Comparison of ENCODE assay signal across 21 cellular contexts in genomic region chr9:76690575-76691370, GRCh38.
DNase-seq lines count a peak whose midpoint lies in the region; TF ChIP-seq lines count a peak whose summit lies in the region.
"Had no signal": no experiment of that assay in that cellular context is flagged by ENCODE, and none has a peak within 500 bp of the region (broad histone marks: within the 10 kb centered on the region; RNA-seq: fewer than 3 reads in every experiment).

No MANE protein-coding gene starts in this region.

- H3K4me3 Mint-ChIP-seq in brain, result peak overlapping the region; percentile 85 to 93 (median 91)
- H3K4me3 Mint-ChIP-seq: memory B cell had no signal

- DNase-seq in DMS53 (lab: John Stamatoyannopoulos, UW) (peak; percentile 16), DMS53 treated with DMSO at 0.1 percent for 48 hours (lab: John Stamatoyannopoulos, UW; ENCODE audit: unreplicated experiment) (no peak), HCEC 1CT (peak; percentile 5), mesenchymal stem cell (peak; percentile 30), HPDE6-E6E7 (ENCODE audit: extremely low spot score) (no peak), NCI-H2171 treated with DMSO at 0.1 percent for 48 hours (lab: John Stamatoyannopoulos, UW) (no peak)
- DNase-seq in activated effector memory CD4-positive, alpha-beta T cell treated with Interleukin-2 at 50 U/mL for 16 hours, result no peak
- DNase-seq: activated CD4-positive, CD25-positive, alpha-beta regulatory T cell; DMS 273 treated with DMSO at 0.1 percent for 48 hours; gastrocnemius medialis; NCI-H2107; stimulated activated CD4-positive, alpha-beta T cell treated with anti-CD3 and anti-CD28 coated beads, Interleukin-15, amount 100 ng/mL, for 24 hours; stimulated activated naive CD4-positive, alpha-beta T cell treated with Interleukin-2 at 50 U/mL for 16 hours had no signal

- WGBS in mesenchymal stem cell, result 90% methylated on average over 5 of the region's 6 CpGs

- H2BK12ac ChIP-seq in mesenchymal stem cell (ENCODE audit: low read length in 2 of 2), result no peak overlapping the region

- H2BK120ac ChIP-seq in mesenchymal stem cell (ENCODE audit: low read depth, low read length), result no peak overlapping the region

- no peaks in the 10 kb centered on the region for H3K9me3 Mint-ChIP-seq in brain
- H3K9me3 Mint-ChIP-seq: activated naive CD4-positive, alpha-beta T cell treated with anti-CD3 and anti-CD28 coated beads for 36 hours; CD4-positive, CD25-positive, alpha-beta regulatory T cell; IgD-negative memory B cell had no signal

- peaks cover 13% of the 10 kb centered on the region for H3K36me3 Mint-ChIP-seq in brain
- H3K36me3 Mint-ChIP-seq: CD4-positive, CD25-positive, alpha-beta regulatory T cell; IgD-negative memory B cell; memory B cell had no signal

- H3K36me3 ChIP-seq in mesenchymal stem cell (ENCODE audit: control insufficient read depth in 1 of 2, insufficient read depth in 2 of 2, low read depth in 1 of 2, low read length in 2 of 2), result no peaks in the 10 kb centered on the region
- H3K36me3 ChIP-seq: gastrocnemius medialis, thoracic aorta, vagina had no signal

- peaks cover 8% of the 10 kb centered on the region for H3K27me3 Mint-ChIP-seq in brain

- no peak overlapping the region for H4K91ac ChIP-seq in mesenchymal stem cell (ENCODE audit: low read length)

- no peak overlapping the region for H2AFZ ChIP-seq in mesenchymal stem cell (ENCODE audit: low read depth, low read length)

- peak overlapping the region; percentile 15 to 90 (median 64) for H3K27ac Mint-ChIP-seq in brain
- H3K27ac Mint-ChIP-seq: activated naive CD4-positive, alpha-beta T cell treated with anti-CD3 and anti-CD28 coated beads for 36 hours; IgD-negative memory B cell; memory B cell had no signal

- no peak overlapping the region for H3K4me3 ChIP-seq in mesenchymal stem cell (ENCODE audit: insufficient read depth in 1 of 2, low read depth in 1 of 2, low read length in 2 of 2)
- H3K4me3 ChIP-seq: gastrocnemius medialis had no signal

- no peak overlapping the region for H2BK5ac ChIP-seq in mesenchymal stem cell (ENCODE audit: low read depth, low read length, poor library complexity, severe bottlenecking)

- H3K9ac ChIP-seq in mesenchymal stem cell (ENCODE audit: low read length), result peak overlapping the region; percentile 82

- H3K4me1 Mint-ChIP-seq in brain, result peaks cover 53% of the 10 kb centered on the region

- H3K14ac ChIP-seq in mesenchymal stem cell (ENCODE audit: low read length in 2 of 2), result no peak overlapping the region

- no peak overlapping the region for H3K23ac ChIP-seq in mesenchymal stem cell (ENCODE audit: low read length in 2 of 2)

- no peaks in the 10 kb centered on the region for H3K79me1 ChIP-seq in mesenchymal stem cell (replicated peaks; ENCODE audit: low read length, poor library complexity, severe bottlenecking)

- H3K27me3 ChIP-seq in mesenchymal stem cell (ENCODE audit: control insufficient read depth in 1 of 2, insufficient read depth in 1 of 2, low read length in 2 of 2), result no peaks in the 10 kb centered on the region
- H3K27me3 ChIP-seq: vagina had no signal

- peaks cover 1% of the 10 kb centered on the region for H3K4me1 ChIP-seq in mesenchymal stem cell (ENCODE audit: control insufficient read depth, insufficient read depth, low read depth, low read length)
- H3K4me1 ChIP-seq: gastrocnemius medialis, vagina had no signal

- no peak overlapping the region for H2AK5ac ChIP-seq in mesenchymal stem cell (ENCODE audit: low read length, severe bottlenecking)

- no peak for TF ChIP-seq CTCF in brain (conservative IDR thresholded peaks at IDR 0.05)

- no peak overlapping the region for H3K27ac ChIP-seq in mesenchymal stem cell (ENCODE audit: low read length, poor library complexity, severe bottlenecking)
- H3K27ac ChIP-seq: 22Rv1, gastrocnemius medialis, vagina had no signal

- H2BK15ac ChIP-seq in mesenchymal stem cell (ENCODE audit: low read depth, poor library complexity, severe bottlenecking), result no peak overlapping the region

- H3K4me2 ChIP-seq in mesenchymal stem cell (ENCODE audit: low read length, poor library complexity, severe bottlenecking), result no peak overlapping the region

- no peak overlapping the region for H3K4ac ChIP-seq in mesenchymal stem cell (ENCODE audit: low read depth in 1 of 2, low read length in 2 of 2)

- H3K9me3 ChIP-seq in mesenchymal stem cell (ENCODE audit: control insufficient read depth, low read length), result no peaks in the 10 kb centered on the region
- H3K9me3 ChIP-seq: gastrocnemius medialis, thoracic aorta, vagina had no signal

- H3K18ac ChIP-seq in mesenchymal stem cell (ENCODE audit: low read depth in 1 of 2, low read length in 2 of 2), result no peak overlapping the region

- H4K8ac ChIP-seq in mesenchymal stem cell (ENCODE audit: low read length), result no peak overlapping the region

Comparison
In these comparisons a context has a peak if more than half of its experiments do, and no peak if none do; other contexts are left out.
1. DNase-seq: peak in DMS53 (single experiment), HCEC 1CT (single experiment) and mesenchymal stem cell (single experiment); none in DMS53 treated with DMSO at 0.1 percent for 48 hours (single experiment), HPDE6-E6E7 (single experiment), activated effector memory CD4-positive, alpha-beta T cell treated with Interleukin-2 at 50 U/mL for 16 hours (single experiment) and NCI-H2171 treated with DMSO at 0.1 percent for 48 hours (single experiment).